In the genomic region with DNA sequence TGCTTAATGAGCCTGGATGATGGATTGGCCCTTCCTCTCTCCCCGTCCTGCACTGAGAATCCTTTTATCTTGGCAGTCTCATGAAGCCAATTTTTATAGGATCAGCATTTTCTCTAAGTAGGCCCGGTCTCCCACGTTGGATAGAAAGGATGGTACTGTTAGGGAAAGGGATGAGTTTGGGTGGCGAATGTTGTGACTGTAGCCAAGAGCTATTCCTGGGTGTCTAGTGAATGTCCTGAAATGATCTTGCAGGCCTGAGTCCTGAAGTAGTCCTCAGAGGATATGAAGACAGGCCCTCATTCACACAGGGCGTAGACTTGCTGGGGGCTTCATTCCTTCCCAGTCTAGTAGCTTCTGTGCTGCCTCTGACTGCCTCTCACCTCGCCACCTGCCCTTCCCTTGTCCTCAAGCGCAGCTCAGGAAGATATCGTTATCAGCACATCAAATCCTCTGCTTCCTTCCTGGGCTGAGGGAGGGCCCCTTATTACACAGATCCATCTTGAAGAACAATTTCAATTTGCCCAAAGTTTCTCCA, we compare ENCODE assay signal across 12 cellular contexts. TPM values are rescaled to one million over a fixed set of nuclear protein-coding genes. Genes with fewer than 3 reads are reported as not detected.
DNase-seq lines count a peak whose midpoint lies in the region; ATAC-seq and TF ChIP-seq lines count a peak whose summit lies in the region.
"Had no signal": no experiment of that assay in that cellular context is flagged by ENCODE, and none has a peak within 500 bp of the region (broad histone marks: within the 10 kb centered on the region; RNA-seq: fewer than 3 reads in every experiment).

No MANE protein-coding gene starts in this region.

- peak overlapping the region; percentile 75 for H3K4me3 Mint-ChIP-seq in activated T-cell treated with anti-CD3 and anti-CD28 coated beads, Interleukin-2, amount 50 U/mL, for 24 hours

- H2BK5ac ChIP-seq in mesenchymal stem cell (ENCODE audit: low read depth, low read length, poor library complexity, severe bottlenecking) = no peak overlapping the region

- H3K4ac ChIP-seq in mesenchymal stem cell (ENCODE audit: low read depth in 1 of 2, low read length in 2 of 2) = peak overlapping the region in 1 of 2 experiments; percentile 17

- TF ChIP-seq CTCF in colonic mucosa (IDR thresholded peaks at IDR 0.05) (no peak), transverse colon (IDR thresholded peaks at IDR 0.05) (no peak)

- H2BK120ac ChIP-seq in mesenchymal stem cell (ENCODE audit: low read depth, low read length) = no peak overlapping the region

- H3K9me3 Mint-ChIP-seq in activated T-cell treated with anti-CD3 and anti-CD28 coated beads, Interleukin-2, amount 50 U/mL, for 24 hours = peaks cover 3% of the 10 kb centered on the region

- no peaks in the 10 kb centered on the region for H3K27me3 Mint-ChIP-seq in activated T-cell treated with anti-CD3 and anti-CD28 coated beads, Interleukin-2, amount 50 U/mL, for 24 hours

- no peak for TF ChIP-seq EP300 in transverse colon (IDR thresholded peaks at IDR 0.05; ENCODE audit: low read depth)

- H3K4me1 ChIP-seq in colonic mucosa = no peaks in the 10 kb centered on the region
- H3K4me1 ChIP-seq in mesenchymal stem cell (ENCODE audit: control insufficient read depth, insufficient read depth, low read depth, low read length) = no peaks in the 10 kb centered on the region
- H3K4me1 ChIP-seq in transverse colon = peaks cover 6 to 28% (median 10%) of the 10 kb centered on the region in 4 donors

- TF ChIP-seq POLR2A in transverse colon (IDR thresholded peaks at IDR 0.05) = no peak

- H3K9me3 ChIP-seq in colonic mucosa (no peaks in the 10 kb centered on the region), mesenchymal stem cell (ENCODE audit: control insufficient read depth, low read length) (peaks cover 8% of the 10 kb centered on the region), transverse colon (no peaks in the 10 kb centered on the region)

- peak overlapping the region in 1 of 2 experiments; percentile 44 for H3K18ac ChIP-seq in mesenchymal stem cell (ENCODE audit: low read depth in 1 of 2, low read length in 2 of 2)

- peaks cover 91% of the 10 kb centered on the region for H3K4me1 Mint-ChIP-seq in activated T-cell treated with anti-CD3 and anti-CD28 coated beads, Interleukin-2, amount 50 U/mL, for 24 hours (ENCODE audit: low read depth)

- H3K36me3 ChIP-seq in colonic mucosa = no peaks in the 10 kb centered on the region
- H3K36me3 ChIP-seq in mesenchymal stem cell (ENCODE audit: control insufficient read depth in 1 of 2, insufficient read depth in 2 of 2, low read depth in 1 of 2, low read length in 2 of 2) = peaks cover 15 to 16% of the 10 kb centered on the region in 2 experiments
- H3K36me3 ChIP-seq in transverse colon = no peaks in the 10 kb centered on the region

- no peak overlapping the region for H3K23ac ChIP-seq in mesenchymal stem cell (ENCODE audit: low read length in 2 of 2)

- peak overlapping the region; percentile 55 for H4K91ac ChIP-seq in mesenchymal stem cell (ENCODE audit: low read length)

- DNase-seq in activated T-cell treated with anti-CD3 and anti-CD28 coated beads, Interleukin-2, amount 50 U/mL, for 24 hours = peak; percentile 41
- no peak for DNase-seq in activated T-cell treated with anti-CD3 and anti-CD28 coated beads, Interleukin-2, amount 50 U/mL, for 1 hour
- no peak for DNase-seq in colonic mucosa
- no peak for DNase-seq in mesenchymal stem cell
- no peak for DNase-seq in transverse colon
- no peak for DNase-seq in G401 (ENCODE audit: low spot score)
- no peak for DNase-seq in NOMO-1 (lab: John Stamatoyannopoulos, UW; ENCODE audit: unreplicated experiment in 2 of 2)
- DNase-seq: AML-193, NCI-H510A treated with DMSO at 0.1 percent for 48 hours, retina had no signal

- H4K8ac ChIP-seq in mesenchymal stem cell (ENCODE audit: low read length) = peak overlapping the region; percentile 9

- peaks cover 79% of the 10 kb centered on the region for H3K36me3 Mint-ChIP-seq in activated T-cell treated with anti-CD3 and anti-CD28 coated beads, Interleukin-2, amount 50 U/mL, for 24 hours (ENCODE audit: low read depth)

- no peak overlapping the region for H2AK5ac ChIP-seq in mesenchymal stem cell (ENCODE audit: low read length, severe bottlenecking)

- peak overlapping the region; percentile 29 for H3K27ac ChIP-seq in colonic mucosa
- H3K27ac ChIP-seq in mesenchymal stem cell (ENCODE audit: low read length, poor library complexity, severe bottlenecking) = no peak overlapping the region
- H3K27ac ChIP-seq in transverse colon = peak overlapping the region; percentile 71 to 87 (median 75)
- H3K27ac ChIP-seq: KMS-11 had no signal

- H3K27ac Mint-ChIP-seq in activated T-cell treated with anti-CD3 and anti-CD28 coated beads, Interleukin-2, amount 50 U/mL, for 24 hours = peak overlapping the region; percentile 96

- in situ Hi-C loops in transverse colon (cut with MboI; ENCODE audit: low pct_ligation_motif_present in 1 of 4, low pct_unique_long_range_greater_than_20kb in 1 of 4, low sequenced_read_pairs in 3 of 4) (loop anchor here in 2 of 4 donors (25.0 kb wide), 2 partner anchors 172 to 197 kb away; a partner anchor contains a TSS), G401 (cut with HindIII; ENCODE audit: low sequenced_read_pairs) (no loop called here)

- no peak overlapping the region for H2BK15ac ChIP-seq in mesenchymal stem cell (ENCODE audit: low read depth, poor library complexity, severe bottlenecking)

- 88% methylated on average over 8 of the region's 8 CpGs for WGBS in mesenchymal stem cell
- WGBS in transverse colon (ENCODE audit: low coverage in 1 of 2), 2 donors = 64 to 100% methylated on average over 2 to 8 of the region's 8 CpGs

- H3K4me2 ChIP-seq in mesenchymal stem cell (ENCODE audit: low read length, poor library complexity, severe bottlenecking) = no peak overlapping the region
- H3K4me2 ChIP-seq: KMS-11 had no signal

- H2BK12ac ChIP-seq in mesenchymal stem cell (ENCODE audit: low read length in 2 of 2) = no peak overlapping the region

- H3K79me1 ChIP-seq in mesenchymal stem cell (replicated peaks; ENCODE audit: low read length, poor library complexity, severe bottlenecking) = no peaks in the 10 kb centered on the region

- no peak overlapping the region for H2AFZ ChIP-seq in mesenchymal stem cell (ENCODE audit: low read depth, low read length)

- H3K9ac ChIP-seq in colonic mucosa (ENCODE audit: low read depth in 2 of 2, low read length in 2 of 2) (no peak overlapping the region), mesenchymal stem cell (ENCODE audit: low read length) (peak overlapping the region; percentile 2)
- H3K9ac ChIP-seq: KMS-11 had no signal

- no peak overlapping the region for H3K4me3 ChIP-seq in colonic mucosa
- no peak overlapping the region for H3K4me3 ChIP-seq in mesenchymal stem cell (ENCODE audit: insufficient read depth in 1 of 2, low read depth in 1 of 2, low read length in 2 of 2)
- H3K4me3 ChIP-seq in transverse colon = no peak overlapping the region

- intact Hi-C loops in colonic mucosa (cut with DNase I) = no loop called here
- intact Hi-C loops in transverse colon (cut with DNase I; ENCODE audit: low total_unique reads) = no loop called here

- H3K27me3 ChIP-seq in colonic mucosa (no peaks in the 10 kb centered on the region), mesenchymal stem cell (ENCODE audit: control insufficient read depth in 1 of 2, insufficient read depth in 1 of 2, low read length in 2 of 2) (peaks cover 0 to 11% of the 10 kb centered on the region in 2 experiments), transverse colon (no peaks in the 10 kb centered on the region)

- no peak overlapping the region for H3K14ac ChIP-seq in mesenchymal stem cell (ENCODE audit: low read length in 2 of 2)

- no peak for ATAC-seq in HG03439 (IDR thresholded peaks at IDR 0.05; ENCODE audit: unreplicated experiment)

RNA-seq across cellular contexts. Expression of a gene that starts 8.9 kb away (rescaled TPM):
- total RNA-seq in colonic mucosa = 10 to 100 TPM in 1 of 2 donors, 1 to 10 TPM in 1; 8.7 to 16.1 TPM
- polyA plus RNA-seq in mesenchymal stem cell (2013, experiment 1 of 2) = 76.4 TPM
- 77.4 TPM for polyA plus RNA-seq in mesenchymal stem cell (2013, experiment 2 of 2)
- total RNA-seq in transverse colon = 10 to 100 TPM in 3 of 4 donors, 1 to 10 TPM in 1; 7.0 to 37.8 (median 16.3) TPM
- not detected in 2 replicates for total RNA-seq in G401 (2014; rRNA removed; shearing (Covaris generic))
